In the genomic region with DNA sequence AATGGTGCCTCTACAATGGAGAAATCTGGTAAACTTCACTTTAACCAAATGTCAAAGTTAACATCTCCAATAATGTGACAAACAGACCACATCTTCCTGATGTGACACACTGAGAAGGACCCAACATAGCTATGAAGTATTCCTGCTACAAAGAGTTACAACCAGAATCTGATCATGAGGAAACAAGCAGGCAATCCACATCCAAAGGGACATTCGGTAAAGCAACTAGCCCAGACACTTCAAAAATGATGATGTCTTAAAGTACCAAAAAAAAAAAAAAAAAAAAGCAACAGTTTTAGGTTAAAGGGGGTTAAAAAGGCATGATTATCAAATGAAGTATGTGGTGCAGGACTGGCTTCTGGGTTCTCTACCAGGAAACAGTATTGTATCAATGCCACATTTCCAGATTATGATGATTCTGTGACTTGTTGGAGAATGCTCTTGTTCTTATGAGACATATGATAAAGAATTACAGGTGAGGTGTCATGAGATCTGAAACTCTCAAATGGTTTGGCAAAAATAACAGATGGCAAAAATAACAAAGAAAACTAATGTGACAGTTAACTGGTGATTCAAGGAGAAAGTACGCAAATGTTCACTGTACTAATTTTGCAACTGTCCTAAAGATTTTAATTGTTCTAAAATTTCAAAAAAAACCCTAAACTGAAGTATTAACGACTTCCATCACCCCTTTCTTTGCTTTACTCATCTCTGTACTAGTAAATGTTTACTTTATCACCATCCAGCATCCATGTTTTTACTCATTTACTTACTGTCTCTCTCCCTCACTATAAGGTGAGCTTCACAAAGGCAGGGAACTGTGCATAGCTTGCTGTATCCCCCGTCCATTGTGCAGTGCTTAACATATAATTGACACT, we compare ENCODE assay signal across 16 cellular contexts. TPM values are rescaled to one million over a fixed set of nuclear protein-coding genes. Genes with fewer than 3 reads are reported as not detected.
A peak's percentile ranks its signal among the peaks of the same experiment; 100 is the strongest.
DNase-seq lines count a peak whose midpoint lies in the region; ATAC-seq and TF ChIP-seq lines count a peak whose summit lies in the region.
"Had no signal": no experiment of that assay in that cellular context is flagged by ENCODE, and none has a peak within 500 bp of the region (broad histone marks: within the 10 kb centered on the region; RNA-seq: fewer than 3 reads in every experiment).

No MANE protein-coding gene starts in this region.

- CTCF ChIA-PET in activated CD4-positive, alpha-beta memory T cell treated with anti-CD3 and anti-CD28 coated beads, Interleukin-2, amount 10 ng/mL, durations not matched to agents 7 days and 5 days (lab: Charles Lee) = interaction anchor here (1.1 to 1.7 kb wide), 4 partner anchors 9 to 53 kb away, joined by 3 to 12 read pairs (median 7); no protein-coding TSS in a partner anchor

- H3K4me1 Mint-ChIP-seq in activated T-cell treated with anti-CD3 and anti-CD28 coated beads, Interleukin-2, amount 50 U/mL, for 72 hours (ENCODE audit: low read depth) = peaks cover 66% of the 10 kb centered on the region
- peaks cover 69% of the 10 kb centered on the region for H3K4me1 Mint-ChIP-seq in activated CD4-positive, alpha-beta memory T cell treated with anti-CD3 and anti-CD28 coated beads, Interleukin-2, amount 10 ng/mL, durations not matched to agents 7 days and 5 days
- H3K4me1 Mint-ChIP-seq in progenitor cell of endocrine pancreas (ENCODE audit: low read depth) = peaks cover 7% of the 10 kb centered on the region

- H3K4me3 Mint-ChIP-seq in activated T-cell treated with anti-CD3 and anti-CD28 coated beads, Interleukin-2, amount 50 U/mL, for 72 hours = peak overlapping the region; percentile 87 to 94
- H3K4me3 Mint-ChIP-seq in activated CD4-positive, alpha-beta memory T cell treated with anti-CD3 and anti-CD28 coated beads, Interleukin-2, amount 10 ng/mL, durations not matched to agents 7 days and 5 days = peak overlapping the region; percentile 89
- no peak overlapping the region for H3K4me3 Mint-ChIP-seq in progenitor cell of endocrine pancreas (ENCODE audit: low read depth)

- WGBS in lower leg skin, 2 donors = 75 to 80% methylated on average over 4 of the region's 4 CpGs
- WGBS in testis, 2 donors = 73 to 74% methylated on average over 4 of the region's 4 CpGs

- H3K27ac ChIP-seq in testis = no peak overlapping the region
- H3K27ac ChIP-seq: tibial artery had no signal

- H3K4me1 ChIP-seq in testis = peaks cover 5% of the 10 kb centered on the region

- H3K36me3 ChIP-seq in testis (ENCODE audit: low read depth, missing control alignments) = no peaks in the 10 kb centered on the region

- no peak for TF ChIP-seq POLR2A in lower leg skin (IDR thresholded peaks at IDR 0.05)
- no peak for TF ChIP-seq POLR2A in testis (IDR thresholded peaks at IDR 0.05)

- peaks cover 15 to 23% of the 10 kb centered on the region in 2 donors for H3K36me3 Mint-ChIP-seq in activated T-cell treated with anti-CD3 and anti-CD28 coated beads, Interleukin-2, amount 50 U/mL, for 72 hours (ENCODE audit: insufficient read depth in 2 of 2)
- peaks cover 64% of the 10 kb centered on the region for H3K36me3 Mint-ChIP-seq in activated CD4-positive, alpha-beta memory T cell treated with anti-CD3 and anti-CD28 coated beads, Interleukin-2, amount 10 ng/mL, durations not matched to agents 7 days and 5 days (ENCODE audit: low read depth)
- H3K36me3 Mint-ChIP-seq in progenitor cell of endocrine pancreas (ENCODE audit: insufficient read depth) = peaks cover 6% of the 10 kb centered on the region

- DNase-seq in activated T-cell treated with anti-CD3 and anti-CD28 coated beads, Interleukin-2, amount 50 U/mL, for 72 hours = no peak
- DNase-seq in activated T-cell treated with anti-CD3 and anti-CD28 coated beads, Interleukin-2, amount 50 U/mL, for 1 hour = no peak
- no peak for DNase-seq in activated CD4-positive, alpha-beta memory T cell treated with anti-CD3 and anti-CD28 coated beads, Interleukin-2, amount 10 ng/mL, durations not matched to agents 7 days and 5 days
- DNase-seq in progenitor cell of endocrine pancreas (ENCODE audit: low spot score, unreplicated experiment) = no peak
- no peak for DNase-seq in lower leg skin (ENCODE audit: low spot score in 2 of 2)
- DNase-seq in A172 (ENCODE audit: low spot score) = no peak
- no peak for DNase-seq in testis
- DNase-seq: AML-193, Karpas-422, kidney, mucosa of descending colon, NCI-H774, tibial artery had no signal

- TF ChIP-seq CTCF in progenitor cell of endocrine pancreas (IDR thresholded peaks at IDR 0.05; ENCODE audit: unreplicated experiment) = no peak
- TF ChIP-seq CTCF in lower leg skin (IDR thresholded peaks at IDR 0.05) = no peak
- TF ChIP-seq CTCF in testis (IDR thresholded peaks at IDR 0.05) = no peak

- H3K4me3 ChIP-seq in lower leg skin (ENCODE audit: low read depth, poor library complexity, severe bottlenecking) (no peak overlapping the region), testis (no peak overlapping the region)
- H3K4me3 ChIP-seq: mucosa of descending colon, tibial artery had no signal

- H3K9me3 ChIP-seq in testis = no peaks in the 10 kb centered on the region
- H3K9me3 ChIP-seq: mucosa of descending colon, tibial artery had no signal

- H3K9me3 Mint-ChIP-seq in activated T-cell treated with anti-CD3 and anti-CD28 coated beads, Interleukin-2, amount 50 U/mL, for 72 hours = peaks cover 4 to 5% of the 10 kb centered on the region in 2 donors
- peaks cover 18% of the 10 kb centered on the region for H3K9me3 Mint-ChIP-seq in activated CD4-positive, alpha-beta memory T cell treated with anti-CD3 and anti-CD28 coated beads, Interleukin-2, amount 10 ng/mL, durations not matched to agents 7 days and 5 days
- peaks cover 9% of the 10 kb centered on the region for H3K9me3 Mint-ChIP-seq in progenitor cell of endocrine pancreas (ENCODE audit: low read depth)
- H3K9me3 Mint-ChIP-seq: activated naive CD4-positive, alpha-beta T cell treated with anti-CD3 and anti-CD28 coated beads, Interleukin-2, amount 50 U/mL, for 24 hours had no signal

- ATAC-seq in activated T-cell treated with anti-CD3 and anti-CD28 coated beads, Interleukin-2, amount 50 U/mL, for 72 hours (replicated peaks in 1 of 2) = peak in 1 of 2 donors; percentile 14
- ATAC-seq in GM18907 (IDR thresholded peaks at IDR 0.05; ENCODE audit: unreplicated experiment) = peak; percentile 22
- ATAC-seq: mucosa of descending colon, Right ventricle myocardium inferior had no signal

- H3K27me3 Mint-ChIP-seq in activated T-cell treated with anti-CD3 and anti-CD28 coated beads, Interleukin-2, amount 50 U/mL, for 72 hours (ENCODE audit: low read depth) = peaks cover 12% of the 10 kb centered on the region
- H3K27me3 Mint-ChIP-seq in activated CD4-positive, alpha-beta memory T cell treated with anti-CD3 and anti-CD28 coated beads, Interleukin-2, amount 10 ng/mL, durations not matched to agents 7 days and 5 days = no peaks in the 10 kb centered on the region
- peaks cover 11% of the 10 kb centered on the region for H3K27me3 Mint-ChIP-seq in progenitor cell of endocrine pancreas
- H3K27me3 Mint-ChIP-seq: activated naive CD4-positive, alpha-beta T cell treated with anti-CD3 and anti-CD28 coated beads, Interleukin-2, amount 50 U/mL, for 24 hours had no signal

- H3K27me3 ChIP-seq in testis = no peaks in the 10 kb centered on the region
- H3K27me3 ChIP-seq: tibial artery had no signal

- H3K27ac Mint-ChIP-seq in activated T-cell treated with anti-CD3 and anti-CD28 coated beads, Interleukin-2, amount 50 U/mL, for 72 hours = peak overlapping the region; percentile 36
- H3K27ac Mint-ChIP-seq in activated CD4-positive, alpha-beta memory T cell treated with anti-CD3 and anti-CD28 coated beads, Interleukin-2, amount 10 ng/mL, durations not matched to agents 7 days and 5 days = peak overlapping the region; percentile 74
- H3K27ac Mint-ChIP-seq in progenitor cell of endocrine pancreas = peak overlapping the region; percentile 25
- H3K27ac Mint-ChIP-seq: activated naive CD4-positive, alpha-beta T cell treated with anti-CD3 and anti-CD28 coated beads, Interleukin-2, amount 50 U/mL, for 24 hours had no signal

- intact Hi-C loops in lower leg skin (cut with DNase I; ENCODE audit: low total_unique reads) (no loop called here), testis (cut with DNase I; ENCODE audit: low total_unique reads) (no loop called here)

- POLR2A ChIA-PET in activated CD4-positive, alpha-beta memory T cell treated with anti-CD3 and anti-CD28 coated beads, Interleukin-2, amount 10 ng/mL, durations not matched to agents 7 days and 5 days (lab: Charles Lee) = interaction anchor here (0.6 to 5.8 kb wide), 11 partner anchors 10 to 492 kb away, joined by 3 to 48 read pairs (median 6); a partner anchor contains a TSS

RNA-seq across cellular contexts. Expression of a gene that starts 2.8 kb away (rescaled TPM):
- 10 to 100 TPM; 15.4 to 32.7 TPM for total RNA-seq in activated T-cell treated with anti-CD3 and anti-CD28 coated beads, Interleukin-2, amount 50 U/mL, for 72 hours
- total RNA-seq in activated CD4-positive, alpha-beta memory T cell treated with anti-CD3 and anti-CD28 coated beads, Interleukin-2, amount 10 ng/mL, durations not matched to agents 7 days and 5 days = 10 to 100 TPM; 55.2 to 59.7 TPM
- total RNA-seq in progenitor cell of endocrine pancreas (7.0 and 7.4 TPM in 2 replicates), lower leg skin (10 to 100 TPM; 25.3 to 40.9 (median 28.9) TPM), testis (10 to 100 TPM; 11.4 to 14.9 TPM)
- total RNA-seq in A172 (2014; rRNA removed; shearing (Covaris generic)) = 34.9 and 42.4 TPM in 2 replicates
- 15.0 TPM for polyA plus RNA-seq in testis (ENCODE audit: insufficient read depth, low read depth, low replicate concordance)
